ENCODE assay signal across 8 cellular contexts in the genomic region with DNA sequence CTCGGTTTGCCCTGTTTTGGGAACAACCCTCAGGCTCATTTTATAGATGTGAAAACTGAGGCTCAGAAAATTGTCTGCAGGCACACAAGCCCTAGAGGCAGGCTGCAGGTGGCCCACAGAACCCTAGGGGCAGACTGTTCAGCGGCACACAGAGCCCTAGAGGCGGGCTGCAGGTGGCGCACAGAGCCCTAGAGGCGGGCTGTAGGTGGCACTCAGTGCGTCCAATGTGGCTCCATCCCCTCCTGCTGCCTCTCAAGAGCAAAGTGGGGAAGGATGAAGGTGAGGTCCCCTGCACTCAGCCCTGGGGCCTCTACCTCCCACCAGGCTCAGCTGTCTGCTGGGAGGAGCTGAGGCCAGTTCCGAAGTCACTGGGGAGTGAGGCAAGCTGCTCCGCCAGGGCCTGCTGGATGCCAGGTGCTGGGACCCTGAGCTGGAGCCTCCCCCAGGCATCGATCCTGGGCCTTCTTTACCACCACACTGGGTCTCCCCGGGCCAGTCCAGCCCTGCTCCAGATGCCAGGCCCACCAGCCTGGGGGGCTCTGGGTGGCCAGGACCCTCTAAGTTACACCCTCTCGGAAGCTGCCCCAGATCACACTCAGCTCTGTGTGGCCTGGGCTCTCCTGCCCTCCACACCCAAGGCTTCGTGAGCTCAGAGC. TPM values are rescaled to one million over a fixed set of nuclear protein-coding genes. Genes with fewer than 3 reads are reported as not detected.
DNase-seq lines count a peak whose midpoint lies in the region; ATAC-seq and TF ChIP-seq lines count a peak whose summit lies in the region.

No MANE protein-coding gene starts in this region.

- TF ChIP-seq CTCF in heart right ventricle (IDR thresholded peaks at IDR 0.05), result peak in 1 of 9 donors; percentile 26

- 68 to 70% methylated on average over 12 of the region's 12 CpGs for WGBS in heart right ventricle, 2 donors

- peaks cover 0 to 7% (median 0%) of the 10 kb centered on the region in 11 donors for H3K9me3 ChIP-seq in heart right ventricle

- peaks cover 0 to 36% (median 0%) of the 10 kb centered on the region in 9 donors for H3K4me1 ChIP-seq in heart right ventricle

- H3K4me3 ChIP-seq in heart right ventricle, result no peak overlapping the region

- no peak overlapping the region for H3K27ac ChIP-seq in heart right ventricle

- intact Hi-C loops in heart right ventricle (cut with DNase I), result loop anchor here in 1 of 10 donors (10.0 kb wide), 1 partner anchor 147 kb away; no protein-coding TSS in a partner anchor

- peaks cover 0 to 36% (median 20%) of the 10 kb centered on the region in 7 donors for H3K27me3 ChIP-seq in heart right ventricle

- DNase-seq in SKM-1 treated with dmso at 0.1 percent for 144 hours (lab: John Stamatoyannopoulos, UW; ENCODE audit: unreplicated experiment), result peak; percentile 41
- DNase-seq in SKM-1 (lab: John Stamatoyannopoulos, UW; ENCODE audit: unreplicated experiment), result no peak
- peak in 3 of 5 donors; percentile 37 to 70 (median 39) for DNase-seq in T-helper 1 cell
- peak; percentile 37 for DNase-seq in effector CD4-positive, alpha-beta T cell
- DNase-seq in stimulated activated CD8-positive, alpha-beta memory T cell treated with anti-CD3 and anti-CD28 coated beads, Interleukin-4, amount 100 ng/mL, for 48 hours, result peak; percentile 67
- no peak for DNase-seq in HPDE6-E6E7 (ENCODE audit: extremely low spot score)
- no peak for DNase-seq in heart right ventricle

- ATAC-seq in HG03432 (IDR thresholded peaks at IDR 0.05; ENCODE audit: unreplicated experiment) (peak; percentile 58), heart right ventricle (no peak)

- H3K36me3 ChIP-seq in heart right ventricle, result no peaks in the 10 kb centered on the region

RNA-seq across cellular contexts. Expression of gene ACY3, which starts 2.3 kb away (rescaled TPM):
- not detected for total RNA-seq in heart right ventricle
- polyA plus RNA-seq in heart right ventricle, result not detected

RNA-seq across cellular contexts. Expression of gene TBX10, which starts 8.7 kb away (rescaled TPM):
- under 1 TPM in 3 of 10 donors, not detected in 7; 0.17 to 0.44 (median 0.28) TPM for total RNA-seq in heart right ventricle
- polyA plus RNA-seq in heart right ventricle, result not detected

RNA-seq across cellular contexts. Expression of gene NUDT8, which starts 18.5 kb away (rescaled TPM):
- 10 to 100 TPM; 40.5 to 93.4 (median 51.7) TPM for total RNA-seq in heart right ventricle
- 100 to 1,000 TPM in 1 of 2 donors, 10 to 100 TPM in 1; 48.1 to 107 TPM for polyA plus RNA-seq in heart right ventricle

RNA-seq across cellular contexts. Expression of gene ALDH3B2, which starts 26.2 kb away (rescaled TPM):
- not detected for total RNA-seq in heart right ventricle
- under 1 TPM in 1 of 2 donors, not detected in 1; 0.03 TPM for polyA plus RNA-seq in heart right ventricle

RNA-seq across cellular contexts. Expression of gene NDUFV1, which starts 41.5 kb away (rescaled TPM):
- 100 to 1,000 TPM; 406 to 712 (median 638) TPM for total RNA-seq in heart right ventricle
- 100 to 1,000 TPM; 295 to 387 TPM for polyA plus RNA-seq in heart right ventricle

Comparison
In these comparisons a context has a peak if more than half of its experiments do, and no peak if none do; other contexts are left out.
1. DNase-seq: peak in SKM-1 treated with dmso at 0.1 percent for 144 hours (single experiment), T-helper 1 cell (3 of 5), effector CD4-positive, alpha-beta T cell (single experiment) and stimulated activated CD8-positive, alpha-beta memory T cell treated with anti-CD3 and anti-CD28 coated beads, Interleukin-4, amount 100 ng/mL, for 48 hours (single experiment); none in SKM-1 (single experiment), HPDE6-E6E7 (single experiment) and heart right ventricle (0 of 2).